In the genomic region with DNA sequence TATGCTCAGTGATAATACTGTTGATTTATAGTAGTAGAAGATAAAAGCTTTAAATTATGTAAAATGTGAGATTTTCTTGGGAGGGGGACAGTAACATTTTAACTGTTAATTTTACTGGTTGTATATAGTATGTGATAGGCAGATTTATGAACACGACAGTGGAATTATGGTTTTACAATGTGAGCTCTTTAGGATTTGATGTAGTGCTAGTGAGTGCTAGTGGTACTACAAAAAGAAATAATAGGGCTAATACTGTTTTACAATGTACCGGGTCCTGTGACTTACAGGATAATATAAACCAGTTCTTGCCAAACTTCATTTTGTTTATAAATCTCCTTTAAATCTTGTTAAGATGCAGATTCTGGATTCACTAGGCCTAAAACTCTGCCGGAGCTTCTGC, we compare ENCODE assay signal across 23 cellular contexts.
"Had no signal": no experiment of that assay in that cellular context is flagged by ENCODE, and none has a peak within 500 bp of the region (broad histone marks: within the 10 kb centered on the region; RNA-seq: fewer than 3 reads in every experiment).

No MANE protein-coding gene starts in this region.

- H3K4me3 ChIP-seq: esophagus squamous epithelium had no signal

- H3K27ac ChIP-seq: brain microvascular endothelial cell, epithelial cell of prostate, esophagus squamous epithelium had no signal

- H3K27me3 ChIP-seq: brain microvascular endothelial cell, esophagus squamous epithelium had no signal

- H3K9me3 ChIP-seq: esophagus squamous epithelium had no signal

- H3K36me3 ChIP-seq: brain microvascular endothelial cell, esophagus squamous epithelium had no signal

- DNase-seq: activated CD4-positive, alpha-beta memory T cell treated with anti-CD3 and anti-CD28 coated beads, Interleukin-2, amount 10 ng/mL, durations not matched to agents 7 days and 5 days; activated CD4-positive, alpha-beta T cell treated with anti-CD3 and anti-CD28 coated beads for 1 hour; activated CD4-positive, alpha-beta T cell treated with anti-CD3 and anti-CD28 coated beads for 4 hours; activated CD4-positive, alpha-beta T cell treated with anti-CD3 and anti-CD28 coated beads, Interleukin-2, amount 10 ng/mL, durations not matched to agents 7 days and 5 days; activated CD4-positive, alpha-beta T cell treated with anti-CD3 and anti-CD28 coated beads, Interleukin-2, amount 50 U/mL, for 4 hours; activated CD8-positive, alpha-beta memory T cell treated with anti-CD3 and anti-CD28 coated beads, Interleukin-2, amount 50 U/mL, for 48 hours; activated effector memory CD4-positive, alpha-beta T cell treated with Interleukin-2 at 50 U/mL for 16 hours; activated gamma-delta T cell treated with Interleukin-2 at 50 U/mL for 16 hours; activated naive CD4-positive, alpha-beta T cell treated with anti-CD3 and anti-CD28 coated beads, Interleukin-2, amount 50 U/mL, for 16 hours; activated naive CD4-positive, alpha-beta T cell treated with Interleukin-2 at 50 U/mL for 16 hours; activated T-cell treated with anti-CD3 and anti-CD28 coated beads, Interleukin-2, amount 50 U/mL, for 4 hours; amniotic stem cell; anterior cingulate cortex; brain microvascular endothelial cell; caudate nucleus; cortex of kidney; dermis blood vessel endothelial cell; effector CD8-positive, alpha-beta T cell; esophagus squamous epithelium; foreskin fibroblast; head of caudate nucleus; T-helper 2 cell had no signal
